Comparison of ENCODE assay signal across 17 cellular contexts in genomic region chr11:119875841-119876600, GRCh38.
DNase-seq lines count a peak whose midpoint lies in the region; ATAC-seq, FAIRE-seq and TF ChIP-seq lines count a peak whose summit lies in the region.
"Had no signal": no experiment of that assay in that cellular context is flagged by ENCODE, and none has a peak within 500 bp of the region (broad histone marks: within the 10 kb centered on the region; RNA-seq: fewer than 3 reads in every experiment).

No MANE protein-coding gene starts in this region.

- H3K27ac Mint-ChIP-seq in natural killer cell treated with Interleukin-12 subunit alpha and Interleukin-12 subunit beta and Interleukin-15 and Interleukin-18, amount 100 ng/mL, for 72 hours = no peak overlapping the region
- H3K27ac Mint-ChIP-seq in natural killer cell = no peak overlapping the region
- H3K27ac Mint-ChIP-seq in CD4-positive, alpha-beta memory T cell = no peak overlapping the region

- H3K4me1 Mint-ChIP-seq in natural killer cell treated with Interleukin-12 subunit alpha and Interleukin-12 subunit beta and Interleukin-15 and Interleukin-18, amount 100 ng/mL, for 72 hours (ENCODE audit: low read depth in 2 of 2) = no peaks in the 10 kb centered on the region
- H3K4me1 Mint-ChIP-seq in natural killer cell = no peaks in the 10 kb centered on the region
- no peaks in the 10 kb centered on the region for H3K4me1 Mint-ChIP-seq in CD4-positive, alpha-beta memory T cell

- H3K36me3 Mint-ChIP-seq in natural killer cell treated with Interleukin-12 subunit alpha and Interleukin-12 subunit beta and Interleukin-15 and Interleukin-18, amount 100 ng/mL, for 72 hours = no peaks in the 10 kb centered on the region
- H3K36me3 Mint-ChIP-seq in natural killer cell = no peaks in the 10 kb centered on the region
- H3K36me3 Mint-ChIP-seq in CD4-positive, alpha-beta memory T cell = no peaks in the 10 kb centered on the region

- no peaks in the 10 kb centered on the region for H3K4me1 ChIP-seq in kidney (ENCODE audit: control insufficient read depth in 1 of 2, insufficient read depth in 1 of 2, low read depth in 1 of 2, low read length in 2 of 2)
- no peaks in the 10 kb centered on the region for H3K4me1 ChIP-seq in CD4-positive, alpha-beta memory T cell (ENCODE audit: insufficient read depth, low read length)

- H3K27me3 ChIP-seq in CD4-positive, alpha-beta memory T cell (ENCODE audit: insufficient read depth, low read length) = no peaks in the 10 kb centered on the region
- H3K27me3 ChIP-seq: BLaER1 had no signal

- H3K9me3 Mint-ChIP-seq in natural killer cell treated with Interleukin-12 subunit alpha and Interleukin-12 subunit beta and Interleukin-15 and Interleukin-18, amount 100 ng/mL, for 72 hours = no peaks in the 10 kb centered on the region
- no peaks in the 10 kb centered on the region for H3K9me3 Mint-ChIP-seq in natural killer cell
- H3K9me3 Mint-ChIP-seq in CD4-positive, alpha-beta memory T cell = no peaks in the 10 kb centered on the region

- H3K27ac ChIP-seq in kidney (ENCODE audit: low read depth in 2 of 2, low read length in 2 of 2) = no peak overlapping the region
- no peak overlapping the region for H3K27ac ChIP-seq in CD4-positive, alpha-beta memory T cell (ENCODE audit: low read depth, low read length)
- H3K27ac ChIP-seq: BLaER1 had no signal

- H3K4me3 ChIP-seq in kidney (ENCODE audit: low read length in 2 of 2) = no peak overlapping the region
- H3K4me3 ChIP-seq in CD4-positive, alpha-beta memory T cell (ENCODE audit: low read length in 2 of 2) = no peak overlapping the region
- H3K4me3 ChIP-seq: BLaER1 had no signal

- TF ChIP-seq CTCF in natural killer cell (IDR thresholded peaks at IDR 0.05) (no peak), kidney (IDR thresholded peaks at IDR 0.05; ENCODE audit: borderline replicate concordance, extremely low read depth, insufficient read depth) (no peak), GM10248 (IDR thresholded peaks at IDR 0.05; ENCODE audit: control extremely low read depth, extremely low read depth, low read depth, missing control alignments) (no peak)

- POLR2A ChIA-PET in GM10248 (lab: Yijun Ruan, JAX) = no interaction called here
- POLR2A ChIA-PET in CD4-positive, alpha-beta memory T cell (lab: Charles Lee; ENCODE audit: partially characterized antibody) = no interaction called here

- CTCF ChIA-PET in GM10248 (lab: Yijun Ruan, JAX) = no interaction called here
- CTCF ChIA-PET in CD4-positive, alpha-beta memory T cell (lab: Charles Lee; ENCODE audit: partially characterized antibody) = no interaction called here

- H3K9ac ChIP-seq in kidney (ENCODE audit: low read length in 2 of 2) = no peak overlapping the region
- H3K9ac ChIP-seq: BLaER1 had no signal

- no peak for FAIRE-seq in kidney (lab: Jason Lieb, UNC)
- FAIRE-seq: GM12891, GM19239, H54, HepG2, HTR-8/SVneo had no signal

- H3K9me3 ChIP-seq in kidney (ENCODE audit: control insufficient read depth in 1 of 2, low read length in 2 of 2) = no peaks in the 10 kb centered on the region
- no peaks in the 10 kb centered on the region for H3K9me3 ChIP-seq in CD4-positive, alpha-beta memory T cell (ENCODE audit: control insufficient read depth in 1 of 2, low read length in 2 of 2)
- H3K9me3 ChIP-seq: BLaER1 had no signal

- peaks cover 8 to 14% of the 10 kb centered on the region in 2 donors for H3K27me3 Mint-ChIP-seq in natural killer cell treated with Interleukin-12 subunit alpha and Interleukin-12 subunit beta and Interleukin-15 and Interleukin-18, amount 100 ng/mL, for 72 hours
- peaks cover 9 to 12% of the 10 kb centered on the region in 2 donors for H3K27me3 Mint-ChIP-seq in natural killer cell (ENCODE audit: low read depth in 2 of 2)
- H3K27me3 Mint-ChIP-seq in CD4-positive, alpha-beta memory T cell = peaks cover 2 to 11% of the 10 kb centered on the region in 2 donors

- peak; percentile 27 to 33 for ATAC-seq in natural killer cell treated with Interleukin-12 subunit alpha and Interleukin-12 subunit beta and Interleukin-15 and Interleukin-18, amount 100 ng/mL, for 72 hours
- ATAC-seq in natural killer cell = no peak
- ATAC-seq in GM18868 (IDR thresholded peaks at IDR 0.05; ENCODE audit: unreplicated experiment) = no peak
- ATAC-seq: HepG2 had no signal

- DNase-seq in natural killer cell treated with Interleukin-12 subunit alpha and Interleukin-12 subunit beta and Interleukin-15 and Interleukin-18, amount 100 ng/mL, for 72 hours (ENCODE audit: low spot score) = peak; percentile 44
- DNase-seq in natural killer cell (no peak), kidney (peak; percentile 33), posterior vena cava (ENCODE audit: low spot score) (peak; percentile 78), NCI-H1417 (lab: John Stamatoyannopoulos, UW) (no peak), GM10248 (ENCODE audit: extremely low spot score) (no peak)
- no peak for DNase-seq in CD4-positive, alpha-beta memory T cell
- DNase-seq: 8988T, AML-193, DMS53 had no signal

- H3K36me3 ChIP-seq in kidney (ENCODE audit: control insufficient read depth in 1 of 2, insufficient read depth in 2 of 2, low read length in 2 of 2) = no peaks in the 10 kb centered on the region
- no peaks in the 10 kb centered on the region for H3K36me3 ChIP-seq in CD4-positive, alpha-beta memory T cell (ENCODE audit: insufficient read depth, low read length)
- H3K36me3 ChIP-seq: BLaER1 had no signal

- H3K4me3 Mint-ChIP-seq in natural killer cell treated with Interleukin-12 subunit alpha and Interleukin-12 subunit beta and Interleukin-15 and Interleukin-18, amount 100 ng/mL, for 72 hours = no peak overlapping the region
- no peak overlapping the region for H3K4me3 Mint-ChIP-seq in natural killer cell
- no peak overlapping the region for H3K4me3 Mint-ChIP-seq in CD4-positive, alpha-beta memory T cell

- intact Hi-C loops in natural killer cell (cut with micrococcal nuclease) (no loop called here), kidney (cut with DNase I) (no loop called here), posterior vena cava (cut with DNase I) (no loop called here)
- intact Hi-C loops in CD4-positive, alpha-beta memory T cell (cut with micrococcal nuclease) = no loop called here

Comparison
In these comparisons a context has a peak if more than half of its experiments do, and no peak if none do; other contexts are left out.
1. ATAC-seq: peak in natural killer cell treated with Interleukin-12 subunit alpha and Interleukin-12 subunit beta and Interleukin-15 and Interleukin-18, amount 100 ng/mL, for 72 hours (2 of 2); none in natural killer cell (0 of 3) and GM18868 (single experiment).
2. DNase-seq: peak in natural killer cell treated with Interleukin-12 subunit alpha and Interleukin-12 subunit beta and Interleukin-15 and Interleukin-18, amount 100 ng/mL, for 72 hours (single experiment), kidney (single experiment) and posterior vena cava (single experiment); none in natural killer cell (single experiment), NCI-H1417 (0 of 3), GM10248 (single experiment) and CD4-positive, alpha-beta memory T cell (0 of 5).